ENCODE assay signal across 1 cellular context in genomic region chr16:10993649-10994048, GRCh38.
TF ChIP-seq lines count a peak whose summit lies in the region.

No MANE protein-coding gene starts in this region.

TF ChIP-seq in IMR-90, 13 proteins besides CTCF, POLR2A, EP300 and RAD21:
- TF ChIP-seq BHLHE40 (IDR thresholded peaks at IDR 0.05; ENCODE audit: low read depth, low read length) (no peak), FOS (IDR thresholded peaks at IDR 0.05; ENCODE audit: low read depth, low read length) (no peak), MXI1 (IDR thresholded peaks at IDR 0.05; ENCODE audit: borderline replicate concordance, low read depth, low read length) (no peak), NFE2L2 (IDR thresholded peaks at IDR 0.05; ENCODE audit: low read depth, low read length) (no peak), MAFK (IDR thresholded peaks at IDR 0.05; ENCODE audit: low read depth, low read length) (no peak), RCOR1 (IDR thresholded peaks at IDR 0.05; ENCODE audit: insufficient replicate concordance, low read length) (no peak)
TF ChIP-seq in IMR-90: peak in this region for 0.
